ENCODE assay signal across 29 cellular contexts in the genomic region with DNA sequence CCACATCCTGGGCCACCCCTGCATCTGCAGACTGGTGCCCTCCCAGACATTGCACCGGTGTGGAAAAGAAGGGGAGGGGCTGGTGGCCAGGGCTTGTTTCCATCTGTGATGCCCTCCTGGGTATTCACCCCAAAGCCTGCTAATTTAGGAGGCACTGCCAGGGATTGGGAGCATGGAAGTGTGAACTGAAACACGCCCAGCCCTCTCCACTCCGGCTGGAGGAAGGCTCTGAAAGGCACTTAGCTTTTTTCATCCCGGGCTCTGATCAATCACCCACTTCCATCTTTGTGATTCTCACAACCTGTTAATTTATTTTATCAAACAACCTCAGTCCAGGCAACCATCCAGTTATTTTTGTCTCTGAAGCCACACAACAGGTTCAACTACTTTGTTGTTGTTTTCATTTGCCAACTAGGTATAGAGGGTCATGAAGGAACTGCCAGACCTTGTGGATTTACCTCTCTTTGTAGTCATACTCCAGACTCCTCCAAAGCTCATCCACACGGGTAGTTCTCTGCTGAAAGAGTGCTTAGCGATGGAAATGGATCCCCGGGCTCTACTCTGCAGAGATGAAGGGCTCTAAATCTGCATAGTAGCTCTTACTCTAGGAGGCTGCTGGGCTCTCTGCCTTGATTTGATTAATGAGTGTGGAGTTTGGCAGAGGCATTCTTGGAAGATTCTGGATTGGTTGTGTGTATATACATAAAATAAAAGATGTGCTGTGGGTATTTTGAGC. TPM values are rescaled to one million over a fixed set of nuclear protein-coding genes. Genes with fewer than 3 reads are reported as not detected.
DNase-seq lines count a peak whose midpoint lies in the region; ATAC-seq and TF ChIP-seq lines count a peak whose summit lies in the region.
"Had no signal": no experiment of that assay in that cellular context is flagged by ENCODE, and none has a peak within 500 bp of the region (broad histone marks: within the 10 kb centered on the region; RNA-seq: fewer than 3 reads in every experiment).

No MANE protein-coding gene starts in this region.

- no peaks in the 10 kb centered on the region for H3K27me3 ChIP-seq in muscle layer of colon (ENCODE audit: control insufficient read depth in 1 of 2, insufficient read depth in 2 of 2, low read length in 2 of 2)
- H3K27me3 ChIP-seq in esophagus squamous epithelium: peaks cover 0 to 32% (median 0%) of the 10 kb centered on the region in 4 donors
- H3K27me3 ChIP-seq in PC-9 (ENCODE audit: insufficient read depth, low read depth): peaks cover 52% of the 10 kb centered on the region
- H3K27me3 ChIP-seq: gastroesophageal sphincter, pancreas had no signal

- peaks cover 50% of the 10 kb centered on the region for H3K4me1 ChIP-seq in muscle layer of colon (ENCODE audit: insufficient read depth, low read length)
- peaks cover 3 to 22% (median 4%) of the 10 kb centered on the region in 3 donors for H3K4me1 ChIP-seq in esophagus squamous epithelium
- no peaks in the 10 kb centered on the region for H3K4me1 ChIP-seq in PC-9 (replicated peaks; ENCODE audit: insufficient read depth)
- H3K4me1 ChIP-seq: A549, breast epithelium, pancreas had no signal

- H3K27me3 Mint-ChIP-seq in type B pancreatic cell: peaks cover 55% of the 10 kb centered on the region

- CTCF ChIA-PET in PC-9 (lab: Charles Lee): no interaction called here

- peak overlapping the region in 1 of 2 donors; percentile 8 for H3K4me3 ChIP-seq in muscle layer of colon (ENCODE audit: low read depth in 1 of 2, low read length in 2 of 2)
- no peak overlapping the region for H3K4me3 ChIP-seq in esophagus squamous epithelium
- H3K4me3 ChIP-seq in PC-9: no peak overlapping the region
- H3K4me3 ChIP-seq: A549, breast epithelium, gastroesophageal sphincter, lung, pancreas, skin epidermis had no signal

- no TSS peak for BruUV-seq in PC-9 (replicated peaks; lab: Mats Ljungman, UMichigan)

- no peak overlapping the region for H3K9ac ChIP-seq in muscle layer of colon (ENCODE audit: low read length)

- H3K36me3 ChIP-seq in muscle layer of colon (ENCODE audit: insufficient read depth, low read length) (no peaks in the 10 kb centered on the region), esophagus squamous epithelium (no peaks in the 10 kb centered on the region), PC-9 (ENCODE audit: low read depth) (no peaks in the 10 kb centered on the region)
- H3K36me3 ChIP-seq: breast epithelium, gastroesophageal sphincter, pancreas, WERI-Rb-1 had no signal

- POLR2A ChIA-PET in PC-9 (lab: Charles Lee; ENCODE audit: unreplicated experiment): no interaction called here

- H3K9me3 Mint-ChIP-seq in type B pancreatic cell: no peaks in the 10 kb centered on the region
- H3K9me3 Mint-ChIP-seq: activated T-helper 2 cell treated with anti-CD3 and anti-CD28 coated beads, Interferon-gamma antibody, Interleukin-2, Interleukin-4, amounts not matched to agents 10 μg/mL and 5 μg/mL and 100 μg/mL, durations not matched to agents 14 hours and 24 hours and 36 hours; nephron had no signal

- no peak overlapping the region for H2AFZ ChIP-seq in PC-9

- no peaks in the 10 kb centered on the region for H3F3A ChIP-seq in PC-9 (ENCODE audit: insufficient read depth, low read depth)

- 15 to 39% methylated on average over 6 to 7 of the region's 7 CpGs for WGBS in esophagus squamous epithelium, 2 donors

- H3K4me3 Mint-ChIP-seq in type B pancreatic cell: peak overlapping the region; percentile 1
- H3K4me3 Mint-ChIP-seq: activated naive CD8-positive, alpha-beta T cell; CD8-positive, alpha-beta T cell; nephron; stimulated activated memory B cell treated with anti-CD40 and anti-IgM and Interleukin-4, amounts not matched to agents 10 μg/mL and 1 μg/mL and 100 μg/mL, for 72 hours had no signal

- no peaks in the 10 kb centered on the region for H4K20me1 ChIP-seq in PC-9 (ENCODE audit: insufficient read depth)

- TF ChIP-seq POLR2A in esophagus squamous epithelium (IDR thresholded peaks at IDR 0.05): no peak

- no peak overlapping the region for H3K27ac Mint-ChIP-seq in type B pancreatic cell
- H3K27ac Mint-ChIP-seq: activated naive CD8-positive, alpha-beta T cell; activated T-helper 2 cell treated with anti-CD3 and anti-CD28 coated beads, Interferon-gamma antibody, Interleukin-2, Interleukin-4, amounts not matched to agents 10 μg/mL and 5 μg/mL and 100 μg/mL, durations not matched to agents 14 hours and 24 hours and 36 hours; CD8-positive, alpha-beta T cell; nephron; stimulated activated memory B cell treated with anti-CD40 and anti-IgM and Interleukin-4, amounts not matched to agents 10 μg/mL and 1 μg/mL and 100 μg/mL, for 72 hours had no signal

- H3K79me2 ChIP-seq in PC-9 (ENCODE audit: low read depth): no peaks in the 10 kb centered on the region

- no peaks in the 10 kb centered on the region for H3K9me2 ChIP-seq in PC-9 (ENCODE audit: insufficient read depth)

- peak; percentile 49 for DNase-seq in NCI-H345 (lab: John Stamatoyannopoulos, UW)
- DNase-seq in NCI-H345 treated with DMSO at 0.1 percent for 48 hours (lab: John Stamatoyannopoulos, UW; ENCODE audit: unreplicated experiment): no peak
- DNase-seq in NCI-H2029 treated with DMSO at 0.1 percent for 48 hours (lab: John Stamatoyannopoulos, UW): peak; percentile 44
- DNase-seq in type B pancreatic cell (ENCODE audit: extremely low spot score, unreplicated experiment): no peak
- DNase-seq in esophagus squamous epithelium (lab: John Stamatoyannopoulos, UW): no peak
- no peak for DNase-seq in PC-9
- DNase-seq: activated CD4-positive, alpha-beta T cell treated with anti-CD3 and anti-CD28 coated beads for 48 hours; activated CD8-positive, alpha-beta memory T cell treated with anti-CD3 and anti-CD28 coated beads for 24 hours; activated T-cell treated with anti-CD3 and anti-CD28 coated beads for 4 hours; DMS 273 treated with DMSO at 0.1 percent for 48 hours; NCI-H1048; pancreas; retina; SIG-M5; T-helper 9 cell; WERI-Rb-1 had no signal

- no peaks in the 10 kb centered on the region for H3K36me3 Mint-ChIP-seq in type B pancreatic cell
- H3K36me3 Mint-ChIP-seq: activated naive CD8-positive, alpha-beta T cell; CD8-positive, alpha-beta T cell; stimulated activated memory B cell treated with anti-CD40 and anti-IgM and Interleukin-4, amounts not matched to agents 10 μg/mL and 1 μg/mL and 100 μg/mL, for 72 hours had no signal

- TF ChIP-seq CTCF in type B pancreatic cell (conservative IDR thresholded peaks at IDR 0.05) (no peak), esophagus squamous epithelium (IDR thresholded peaks at IDR 0.05) (no peak), PC-9 (conservative IDR thresholded peaks at IDR 0.05) (no peak)

- intact Hi-C loops in esophagus squamous epithelium (cut with DNase I) (no loop called here), PC-9 (cut with micrococcal nuclease; ENCODE audit: unreplicated experiment) (no loop called here)

- peak overlapping the region; percentile 52 for H3K27ac ChIP-seq in muscle layer of colon (ENCODE audit: low read depth, low read length)
- H3K27ac ChIP-seq in esophagus squamous epithelium: peak overlapping the region in 1 of 4 donors; percentile 34
- no peak overlapping the region for H3K27ac ChIP-seq in PC-9
- H3K27ac ChIP-seq: A549, breast epithelium, pancreas, WERI-Rb-1 had no signal

- ATAC-seq in SK-N-SH treated with all-trans-retinoic acid at 6 μM for 48 hours: no peak
- ATAC-seq: A549; CD8-positive, alpha-beta T cell; gastroesophageal sphincter; pancreas; stimulated activated memory B cell treated with anti-CD40 and anti-IgM and Interleukin-4, amounts not matched to agents 10 μg/mL and 1 μg/mL and 100 μg/mL, for 72 hours had no signal

- H3K4me2 ChIP-seq in PC-9: no peak overlapping the region
- H3K4me2 ChIP-seq: A549 had no signal

- peaks cover 18% of the 10 kb centered on the region for H3K4me1 Mint-ChIP-seq in type B pancreatic cell (ENCODE audit: unreplicated experiment)

- H3K9me3 ChIP-seq in muscle layer of colon (ENCODE audit: low read length) (no peaks in the 10 kb centered on the region), esophagus squamous epithelium (no peaks in the 10 kb centered on the region), PC-9 (ENCODE audit: insufficient read depth, low read depth) (no peaks in the 10 kb centered on the region)
- H3K9me3 ChIP-seq: A549, breast epithelium, gastroesophageal sphincter, pancreas had no signal

TF ChIP-seq in SK-N-SH treated with all-trans-retinoic acid at 6 μM for 48 hours, 23 proteins besides CTCF, POLR2A, EP300 and RAD21 (continues in another document):
- TF ChIP-seq ZNF8 (CRISPR knock-in tag; IDR thresholded peaks at IDR 0.05) (no peak), PPARA (CRISPR knock-in tag; IDR thresholded peaks at IDR 0.05; ENCODE audit: borderline replicate concordance) (no peak), ZFP30 (CRISPR knock-in tag; IDR thresholded peaks at IDR 0.05) (no peak), ESRRG (CRISPR knock-in tag; IDR thresholded peaks at IDR 0.05) (no peak), CREB5 (CRISPR knock-in tag; IDR thresholded peaks at IDR 0.05; ENCODE audit: low read depth) (no peak), ARNTL (CRISPR knock-in tag; IDR thresholded peaks at IDR 0.05; ENCODE audit: borderline replicate concordance, low read depth) (no peak)
- TF ChIP-seq, protein P1, sequence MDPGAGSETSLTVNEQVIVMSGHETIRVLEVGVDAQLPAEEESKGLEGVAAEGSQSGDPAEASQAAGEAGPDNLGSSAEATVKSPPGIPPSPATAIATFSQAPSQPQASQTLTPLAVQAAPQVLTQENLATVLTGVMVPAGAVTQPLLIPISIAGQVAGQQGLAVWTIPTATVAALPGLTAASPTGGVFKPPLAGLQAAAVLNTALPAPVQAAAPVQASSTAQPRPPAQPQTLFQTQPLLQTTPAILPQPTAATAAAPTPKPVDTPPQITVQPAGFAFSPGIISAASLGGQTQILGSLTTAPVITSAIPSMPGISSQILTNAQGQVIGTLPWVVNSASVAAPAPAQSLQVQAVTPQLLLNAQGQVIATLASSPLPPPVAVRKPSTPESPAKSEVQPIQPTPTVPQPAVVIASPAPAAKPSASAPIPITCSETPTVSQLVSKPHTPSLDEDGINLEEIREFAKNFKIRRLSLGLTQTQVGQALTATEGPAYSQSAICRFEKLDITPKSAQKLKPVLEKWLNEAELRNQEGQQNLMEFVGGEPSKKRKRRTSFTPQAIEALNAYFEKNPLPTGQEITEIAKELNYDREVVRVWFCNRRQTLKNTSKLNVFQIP (CRISPR knock-in tag; IDR thresholded peaks at IDR 0.05; ENCODE audit: borderline replicate concordance, low read depth): no peak

RNA-seq across cellular contexts. Expression of gene CPXM2, which starts 21.0 kb away (rescaled TPM):
- total RNA-seq in type B pancreatic cell (ENCODE audit: low replicate concordance) (15.0 and 51.1 TPM in 2 replicates), esophagus squamous epithelium (1 to 10 TPM; 2.5 to 9.2 (median 3.0) TPM), PC-9 (2021) (not detected in 2 replicates)
- total RNA-seq: activated T-helper 2 cell treated with anti-CD3 and anti-CD28 coated beads, Interferon-gamma antibody, Interleukin-2, Interleukin-4, amounts not matched to agents 10 μg/mL and 5 μg/mL and 100 μg/mL, durations not matched to agents 14 hours and 24 hours and 36 hours; CD8-positive, alpha-beta T cell; mononuclear cell had no signal

Comparison
In these comparisons a context has a peak if more than half of its experiments do, and no peak if none do; other contexts are left out.
1. DNase-seq: peak in NCI-H345 (single experiment) and NCI-H2029 treated with DMSO at 0.1 percent for 48 hours (single experiment); none in NCI-H345 treated with DMSO at 0.1 percent for 48 hours (single experiment), type B pancreatic cell (single experiment), esophagus squamous epithelium (single experiment) and PC-9 (0 of 2).